In genomic region chr16:13307255-13307654, GRCh38 we compare ENCODE assay signal across 16 cellular contexts.
A peak's percentile ranks its signal among the peaks of the same experiment; 100 is the strongest.
DNase-seq lines count a peak whose midpoint lies in the region; ATAC-seq and TF ChIP-seq lines count a peak whose summit lies in the region.
"Had no signal": no experiment of that assay in that cellular context is flagged by ENCODE, and none has a peak within 500 bp of the region (broad histone marks: within the 10 kb centered on the region; RNA-seq: fewer than 3 reads in every experiment).

No MANE protein-coding gene starts in this region.

- no peaks in the 10 kb centered on the region for H3K27me3 ChIP-seq in mesendoderm (ENCODE audit: insufficient read depth, low read length, poor library complexity)
- H3K27me3 ChIP-seq: gastroesophageal sphincter, sigmoid colon had no signal

- H2AK5ac ChIP-seq in mesendoderm (ENCODE audit: low read length), result no peak overlapping the region

- H3K9ac ChIP-seq in mesendoderm (ENCODE audit: low read length), result no peak overlapping the region

- H3K4me2 ChIP-seq in mesendoderm (ENCODE audit: low read length), result no peak overlapping the region

- no peak overlapping the region for H3K4ac ChIP-seq in mesendoderm (ENCODE audit: low read depth, low read length)

- H3K9me3 Mint-ChIP-seq in T-cell, result peaks cover 0 to 4% (median under 1%) of the 10 kb centered on the region in 3 donors
- H3K9me3 Mint-ChIP-seq: activated naive CD8-positive, alpha-beta T cell treated with anti-CD3 and anti-CD28 coated beads for 36 hours; dendritic cell treated with granulocyte-macrophage colony-stimulating factor and Interleukin-4, amounts not matched to agents 40 ng/mL and 50 ng/mL, for 4 days had no signal

- H2BK5ac ChIP-seq in mesendoderm (ENCODE audit: low read length), result no peak overlapping the region

- H3K4me3 ChIP-seq in astrocyte of the spinal cord (ENCODE audit: low read depth, low read length) (no peak overlapping the region), mesendoderm (ENCODE audit: low read length) (no peak overlapping the region)
- H3K4me3 ChIP-seq: gastroesophageal sphincter, sigmoid colon had no signal

- H4K8ac ChIP-seq in mesendoderm (ENCODE audit: low read depth, low read length), result no peak overlapping the region

- no peak for TF ChIP-seq CTCF in astrocyte of the spinal cord (IDR thresholded peaks at IDR 0.05; ENCODE audit: low read depth, low read length)

- POLR2A ChIA-PET in T-cell (lab: Charles Lee), result no interaction called here

- H3K23ac ChIP-seq in mesendoderm (ENCODE audit: low read length), result no peak overlapping the region

- H3K79me2 ChIP-seq in mesendoderm (ENCODE audit: control insufficient read depth, insufficient read depth, low read length), result no peaks in the 10 kb centered on the region

- no CpG with 5 or more reads among the region's 4 CpGs for WGBS in mesendoderm (ENCODE audit: extremely low coverage, insufficient coverage, low lambda C conversion rate)

- H3K27ac Mint-ChIP-seq in T-cell, result no peak overlapping the region
- H3K27ac Mint-ChIP-seq: activated naive CD8-positive, alpha-beta T cell treated with anti-CD3 and anti-CD28 coated beads for 36 hours; dendritic cell treated with granulocyte-macrophage colony-stimulating factor and Interleukin-4, amounts not matched to agents 40 ng/mL and 50 ng/mL, for 4 days had no signal

- H3K4me1 Mint-ChIP-seq in T-cell, result no peaks in the 10 kb centered on the region
- H3K4me1 Mint-ChIP-seq: activated naive CD8-positive, alpha-beta T cell treated with anti-CD3 and anti-CD28 coated beads for 36 hours had no signal

- peak; percentile 48 for DNase-seq in Daoy (ENCODE audit: low read depth)
- peak; percentile 98 for DNase-seq in M059J (ENCODE audit: low read depth)
- peak; percentile 92 for DNase-seq in astrocyte of the spinal cord (ENCODE audit: low read depth, low spot score)
- peak; percentile 82 for DNase-seq in mesendoderm
- no peak for DNase-seq in NCI-H345 treated with DMSO at 0.1 percent for 48 hours (lab: John Stamatoyannopoulos, UW; ENCODE audit: unreplicated experiment)
- DNase-seq in T-cell, result no peak
- DNase-seq in RPMI8226, result no peak
- DNase-seq: activated naive CD8-positive, alpha-beta T cell treated with anti-CD3 and anti-CD28 coated beads for 36 hours; kidney; NCI-H345; Right ventricle myocardium superior; sigmoid colon had no signal

- CTCF ChIA-PET in T-cell (lab: Charles Lee), result no interaction called here

- H3K27ac ChIP-seq in mesendoderm (ENCODE audit: low read depth, low read length), result no peak overlapping the region
- H3K27ac ChIP-seq: C4-2B, gastroesophageal sphincter, sigmoid colon had no signal

- peak overlapping the region; percentile 55 for H3K18ac ChIP-seq in mesendoderm (ENCODE audit: low read length)

- peaks cover 0 to 5% of the 10 kb centered on the region in 2 donors for H3K27me3 Mint-ChIP-seq in T-cell
- H3K27me3 Mint-ChIP-seq: dendritic cell treated with granulocyte-macrophage colony-stimulating factor and Interleukin-4, amounts not matched to agents 40 ng/mL and 50 ng/mL, for 4 days had no signal

- no peaks in the 10 kb centered on the region for H3K79me1 ChIP-seq in mesendoderm (ENCODE audit: low read length)

- H4K5ac ChIP-seq in mesendoderm (ENCODE audit: low read length), result no peak overlapping the region

- H3K36me3 Mint-ChIP-seq in T-cell, result no peaks in the 10 kb centered on the region
- H3K36me3 Mint-ChIP-seq: activated naive CD8-positive, alpha-beta T cell treated with anti-CD3 and anti-CD28 coated beads for 36 hours had no signal

- H3K36me3 ChIP-seq in mesendoderm (ENCODE audit: control insufficient read depth, insufficient read depth, low read length), result no peaks in the 10 kb centered on the region
- H3K36me3 ChIP-seq: gastroesophageal sphincter, sigmoid colon had no signal

- ATAC-seq in T-cell (replicated peaks in 1 of 4) (no peak), HG02642 (IDR thresholded peaks at IDR 0.05; ENCODE audit: poor library complexity, unreplicated experiment) (no peak)
- ATAC-seq: gastroesophageal sphincter had no signal

- no peak overlapping the region for H3K4me3 Mint-ChIP-seq in T-cell
- H3K4me3 Mint-ChIP-seq: activated naive CD8-positive, alpha-beta T cell treated with anti-CD3 and anti-CD28 coated beads for 36 hours; dendritic cell treated with granulocyte-macrophage colony-stimulating factor and Interleukin-4, amounts not matched to agents 40 ng/mL and 50 ng/mL, for 4 days had no signal

- in situ Hi-C loops in astrocyte of the spinal cord (cut with HindIII; ENCODE audit: low sequenced_read_pairs), result no loop called here

- no peak overlapping the region for H2BK120ac ChIP-seq in mesendoderm (ENCODE audit: low read depth, low read length)

- H3K4me1 ChIP-seq in mesendoderm (ENCODE audit: control insufficient read depth, low read depth, low read length), result peaks cover 6% of the 10 kb centered on the region
- H3K4me1 ChIP-seq: gastroesophageal sphincter, sigmoid colon had no signal

- H2BK15ac ChIP-seq in mesendoderm (replicated peaks; ENCODE audit: low read depth), result no peak overlapping the region

- no peak overlapping the region for H3K56ac ChIP-seq in mesendoderm (ENCODE audit: low read length)

Comparison
In these comparisons a context has a peak if more than half of its experiments do, and no peak if none do; other contexts are left out.
1. DNase-seq: peak in Daoy (single experiment), M059J (single experiment), astrocyte of the spinal cord (single experiment) and mesendoderm (single experiment); none in NCI-H345 treated with DMSO at 0.1 percent for 48 hours (single experiment), T-cell (0 of 34) and RPMI8226 (single experiment).